8 cellular contexts compared by ENCODE assay signal in genomic region chr16:1613240-1613639, GRCh38. TPM values are rescaled to one million over a fixed set of nuclear protein-coding genes. Genes with fewer than 3 reads are reported as not detected.
DNase-seq lines count a peak whose midpoint lies in the region; ATAC-seq, FAIRE-seq and TF ChIP-seq lines count a peak whose summit lies in the region.

No MANE protein-coding gene starts in this region.

- peaks cover 3% of the 10 kb centered on the region for H3K9me1 ChIP-seq in IMR-90 (ENCODE audit: insufficient read depth, low read length)

- peak overlapping the region; percentile 93 for H3K4me2 ChIP-seq in IMR-90 (ENCODE audit: low read depth, low read length)
- peak overlapping the region; percentile 100 for H3K4me2 ChIP-seq in HepG2 (ENCODE audit: low read depth, low read length)

- H3K4me1 ChIP-seq in IMR-90 (ENCODE audit: control insufficient read depth, insufficient read depth, low read length), result peaks cover 10% of the 10 kb centered on the region
- H3K4me1 ChIP-seq in HepG2 (ENCODE audit: insufficient read depth, low read length), result peaks cover 35% of the 10 kb centered on the region
- peaks cover 0 to 59% (median 36%) of the 10 kb centered on the region in 4 donors for H3K4me1 ChIP-seq in tibial nerve

- H3K27ac Mint-ChIP-seq in CD4-positive, alpha-beta T cell, result peak overlapping the region; percentile 82
- peak overlapping the region; percentile 79 for H3K27ac Mint-ChIP-seq in activated naive CD8-positive, alpha-beta T cell treated with anti-CD3 and anti-CD28 coated beads for 36 hours

- CTCF ChIA-PET in CD4-positive, alpha-beta T cell (lab: Charles Lee), result no interaction called here
- CTCF ChIA-PET in IMR-90 (lab: Yijun Ruan, JAX), result no interaction called here
- CTCF ChIA-PET in HepG2 (lab: Yijun Ruan, JAX; ENCODE audit: low intra/inter-chr PET ratio, low total read pairs), result no interaction called here

- DNase-seq in CD4-positive, alpha-beta T cell, result peak in 1 of 10 experiments; percentile 0
- DNase-seq in IMR-90 (no peak), HepG2 (ENCODE audit: low spot score) (no peak), tibial nerve (ENCODE audit: low spot score in 2 of 2) (no peak), NCI-H2227 treated with DMSO at 0.1 percent for 48 hours (lab: John Stamatoyannopoulos, UW) (no peak), mesenteric fat pad (ENCODE audit: low spot score) (no peak)
- no peak for DNase-seq in activated naive CD8-positive, alpha-beta T cell treated with anti-CD3 and anti-CD28 coated beads for 36 hours

- no peak overlapping the region for H2BK20ac ChIP-seq in IMR-90 (ENCODE audit: low read depth, low read length)

- peaks cover 11% of the 10 kb centered on the region for H3K36me3 ChIP-seq in IMR-90 (ENCODE audit: control insufficient read depth, insufficient read depth, low read length)
- H3K36me3 ChIP-seq in HepG2 (replicated peaks in 1 of 2; ENCODE audit: control insufficient read depth in 1 of 2, insufficient read depth in 2 of 2, low read length in 2 of 2), result peaks cover 3 to 14% of the 10 kb centered on the region in 2 experiments; a peak in 2 of 5 replicates
- H3K36me3 ChIP-seq in tibial nerve, result peaks cover 0 to 12% (median 0%) of the 10 kb centered on the region in 3 donors

- BruUV-seq in IMR-90 (replicated peaks; lab: Mats Ljungman, UMichigan) (no TSS peak), HepG2 (replicated peaks; lab: Mats Ljungman, UMichigan) (no TSS peak)

- TF ChIP-seq POLR2A in IMR-90 (IDR thresholded peaks at IDR 0.05; ENCODE audit: low read depth, low read length), result no peak
- TF ChIP-seq POLR2A in HepG2 (IDR thresholded peaks at IDR 0.05; ENCODE audit: insufficient read depth in 1 of 2, low read depth in 2 of 2, low read length in 2 of 2), result no peak
- no peak for TF ChIP-seq POLR2A in tibial nerve (IDR thresholded peaks at IDR 0.05)

- H4K5ac ChIP-seq in IMR-90 (ENCODE audit: low read depth, low read length), result no peak overlapping the region

- POLR2A ChIA-PET in CD4-positive, alpha-beta T cell (lab: Charles Lee), result interaction anchor here (1.0 to 1.9 kb wide), 2 partner anchors 93 to 169 kb away, joined by 3 to 8 read pairs; partner anchors contain the start of genes MAPK8IP3 and SPSB3
- POLR2A ChIA-PET in IMR-90 (lab: Charles Lee; ENCODE audit: unreplicated experiment) (no interaction called here), HepG2 (lab: Yijun Ruan, JAX) (interaction anchor here (0.9 to 2.4 kb wide), 2 partner anchors 65 to 68 kb away, joined by 3 to 6 read pairs; partner anchors contain the start of gene JPT2)

- H3K27me3 ChIP-seq in CD4-positive, alpha-beta T cell (ENCODE audit: control insufficient read depth, insufficient read depth, low read length), result peaks cover 8% of the 10 kb centered on the region
- H3K27me3 ChIP-seq in IMR-90 (ENCODE audit: control insufficient read depth, insufficient read depth, low read length) (no peaks in the 10 kb centered on the region), HepG2 (ENCODE audit: control insufficient read depth in 1 of 2, insufficient read depth in 2 of 2, low read length in 2 of 2) (no peaks in the 10 kb centered on the region; a peak in 1 of 5 replicates), tibial nerve (no peaks in the 10 kb centered on the region)

- no peak overlapping the region for H3K18ac ChIP-seq in IMR-90 (ENCODE audit: low read depth, low read length)

- no peaks in the 10 kb centered on the region for H3K9me3 Mint-ChIP-seq in CD4-positive, alpha-beta T cell
- H3K9me3 Mint-ChIP-seq in activated naive CD8-positive, alpha-beta T cell treated with anti-CD3 and anti-CD28 coated beads for 36 hours, result no peaks in the 10 kb centered on the region

- H2BK120ac ChIP-seq in IMR-90 (ENCODE audit: low read depth, low read length), result no peak overlapping the region

- intact Hi-C loops in CD4-positive, alpha-beta T cell (cut with DNase I, micrococcal nuclease), result loop anchor here (2.0 to 5.0 kb wide), 6 partner anchors 66 to 304 kb away; partner anchors contain the start of genes CLCN7 (in 1 of the 2), JPT2 (in 1 of the 2), MAPK8IP3 (in 1 of the 2) and UBE2I (in 1 of the 2)
- intact Hi-C loops in IMR-90 (cut with micrococcal nuclease) (loop anchor here (5.0 kb wide), 2 partner anchors 94 to 121 kb away; partner anchors contain the start of genes MAPK8IP3 and TELO2), HepG2 (cut with micrococcal nuclease; ENCODE audit: unreplicated experiment) (loop anchor here (10.0 kb wide), 1 partner anchor 92 kb away; the partner anchor contains the start of gene MAPK8IP3)

- TF ChIP-seq CTCF in CD4-positive, alpha-beta T cell (IDR thresholded peaks at IDR 0.05), result no peak
- TF ChIP-seq CTCF in IMR-90 (conservative IDR thresholded peaks at IDR 0.05; ENCODE audit: low read depth, low read length), result no peak
- no peak for TF ChIP-seq CTCF in HepG2 (CRISPR knock-in tag; IDR thresholded peaks at IDR 0.05)
- no peak for TF ChIP-seq CTCF in tibial nerve (IDR thresholded peaks at IDR 0.05)

- no peak for TF ChIP-seq RAD21 in IMR-90 (IDR thresholded peaks at IDR 0.05; ENCODE audit: low read length)
- no peak for TF ChIP-seq RAD21 in HepG2 (CRISPR knock-in tag; IDR thresholded peaks at IDR 0.05)

- WGBS in IMR-90 (ENCODE audit: extremely low coverage in 2 of 2, insufficient read length in 1 of 2), 2 experiments, result 0% methylated on average over 13 of the region's 19 CpGs; no CpG with 5 or more reads in 1 of the 2 experiments
- WGBS in HepG2 (ENCODE audit: low lambda C conversion rate), result 0% methylated on average over 9 of the region's 19 CpGs
- 2 to 4% methylated on average over 19 of the region's 19 CpGs for WGBS in tibial nerve, 2 donors

- H3K23ac ChIP-seq in IMR-90 (ENCODE audit: low read depth, low read length), result peak overlapping the region; percentile 18

- in situ Hi-C loops in IMR-90 (cut with MboI; ENCODE audit: low sequenced_read_pairs), result no loop called here
- in situ Hi-C loops in HepG2 (cut with HindIII; ENCODE audit: extremely low pct_ligation_motif_present, low pct_unique_long_range_greater_than_20kb), result no loop called here

- peaks cover 19 to 55% of the 10 kb centered on the region in 2 experiments for H3K79me1 ChIP-seq in IMR-90 (ENCODE audit: low read depth in 1 of 2, low read length in 2 of 2)

- no peak for FAIRE-seq in HepG2 (lab: Jason Lieb, UNC)

- peak overlapping the region; percentile 90 for H3K9ac ChIP-seq in IMR-90 (ENCODE audit: low read depth, low read length)
- peak overlapping the region; percentile 82 for H3K9ac ChIP-seq in HepG2 (ENCODE audit: insufficient read depth, low read depth, low read length)

- peaks cover 5% of the 10 kb centered on the region for H3K9me3 ChIP-seq in CD4-positive, alpha-beta T cell (ENCODE audit: control insufficient read depth, low read length)
- H3K9me3 ChIP-seq in IMR-90 (ENCODE audit: control insufficient read depth, insufficient read depth, low read length) (no peaks in the 10 kb centered on the region), HepG2 (ENCODE audit: low read length) (no peaks in the 10 kb centered on the region), tibial nerve (peaks cover 0 to 2% (median 0%) of the 10 kb centered on the region in 4 donors)

- peaks cover 51% of the 10 kb centered on the region for H3K79me2 ChIP-seq in HepG2 (ENCODE audit: insufficient read depth, low read length)

- peak overlapping the region; percentile 94 for H3K4me3 Mint-ChIP-seq in CD4-positive, alpha-beta T cell
- H3K4me3 Mint-ChIP-seq in activated naive CD8-positive, alpha-beta T cell treated with anti-CD3 and anti-CD28 coated beads for 36 hours, result peak overlapping the region; percentile 94

- TF ChIP-seq EP300 in HepG2 (IDR thresholded peaks at IDR 0.05; ENCODE audit: low read depth in 2 of 2, low read length in 2 of 2) (no peak), HepG2 (CRISPR knock-in tag; IDR thresholded peaks at IDR 0.05; ENCODE audit: borderline replicate concordance) (no peak), tibial nerve (IDR thresholded peaks at IDR 0.05) (no peak)

- H2BK15ac ChIP-seq in IMR-90 (ENCODE audit: low read depth, low read length), result no peak overlapping the region

- H4K8ac ChIP-seq in IMR-90 (ENCODE audit: low read depth in 2 of 2, low read length in 2 of 2), result no peak overlapping the region

- dilution Hi-C loops in IMR-90 (cut with HindIII; ENCODE audit: low sequenced_read_pairs, unreplicated experiment), result no loop called here

- peak overlapping the region; percentile 21 for H2AK9ac ChIP-seq in IMR-90 (replicated peaks; ENCODE audit: low read depth, low read length, poor library complexity)

- peak overlapping the region; percentile 94 for H3K4me3 ChIP-seq in IMR-90 (ENCODE audit: insufficient read depth, low read depth, low read length)
- H3K4me3 ChIP-seq in HepG2 (replicated peaks in 1 of 3; ENCODE audit: insufficient read depth in 1 of 3, low read depth in 2 of 3, low read length in 3 of 3), result peak overlapping the region; percentile 86 to 93 (median 92)
- peak overlapping the region; percentile 55 to 78 (median 72) for H3K4me3 ChIP-seq in tibial nerve

- no peak overlapping the region; the same call in 1 of the 2 replicates for H3K4ac ChIP-seq in IMR-90 (ENCODE audit: low read depth, low read length)

- H4K20me1 ChIP-seq in IMR-90 (ENCODE audit: insufficient read depth, low read length), result peaks cover 17% of the 10 kb centered on the region
- no peaks in the 10 kb centered on the region for H4K20me1 ChIP-seq in HepG2 (ENCODE audit: insufficient read depth, low read length)

- peaks cover 38% of the 10 kb centered on the region for H3K4me1 Mint-ChIP-seq in CD4-positive, alpha-beta T cell (ENCODE audit: low read depth)
- peaks cover 30% of the 10 kb centered on the region for H3K4me1 Mint-ChIP-seq in activated naive CD8-positive, alpha-beta T cell treated with anti-CD3 and anti-CD28 coated beads for 36 hours

- no peak overlapping the region for H3K27ac ChIP-seq in CD4-positive, alpha-beta T cell (ENCODE audit: low read depth, low read length)
- H3K27ac ChIP-seq in IMR-90 (ENCODE audit: insufficient read depth, low read length), result no peak overlapping the region; the same call in 1 of the 2 replicates
- H3K27ac ChIP-seq in HepG2 (ENCODE audit: extremely low read length, insufficient read depth, low read length), result peak overlapping the region; percentile 65
- H3K27ac ChIP-seq in tibial nerve, result peak overlapping the region in 3 of 4 donors; percentile 33 to 89 (median 81)

- H2AFZ ChIP-seq in IMR-90 (replicated peaks; ENCODE audit: low read length, poor library complexity), result no peak overlapping the region
- no peak overlapping the region for H2AFZ ChIP-seq in HepG2 (ENCODE audit: low read length)

- H3K14ac ChIP-seq in IMR-90 (replicated peaks; ENCODE audit: low read depth, low read length), result no peak overlapping the region

- no peak overlapping the region for H2AK5ac ChIP-seq in IMR-90 (ENCODE audit: low read depth, low read length)

- no peak overlapping the region for H2BK5ac ChIP-seq in IMR-90 (ENCODE audit: low read depth, low read length, poor library complexity, severe bottlenecking)

- 0 out of 2 replicates have a peak overlapping the region, but pooled peaks have one; percentile 19 for H4K91ac ChIP-seq in IMR-90 (ENCODE audit: insufficient read depth, low read depth, low read length)

- H3K36me3 Mint-ChIP-seq in CD4-positive, alpha-beta T cell (ENCODE audit: low read depth), result peaks cover 35% of the 10 kb centered on the region
- peaks cover 24% of the 10 kb centered on the region for H3K36me3 Mint-ChIP-seq in activated naive CD8-positive, alpha-beta T cell treated with anti-CD3 and anti-CD28 coated beads for 36 hours

- 0 out of 2 replicates have a peak overlapping the region, but pooled peaks have one; percentile 19 for H3K56ac ChIP-seq in IMR-90 (ENCODE audit: extremely low read depth, insufficient read depth, low read length)

- ATAC-seq in CD4-positive, alpha-beta T cell (ENCODE audit: poor library complexity), result no peak
- ATAC-seq in IMR-90 (ENCODE audit: low read depth) (no peak), HepG2 (no peak), GM18873 (IDR thresholded peaks at IDR 0.05; ENCODE audit: low FRiP score, unreplicated experiment) (no peak)

- peaks cover 17% of the 10 kb centered on the region for H3K27me3 Mint-ChIP-seq in CD4-positive, alpha-beta T cell
- H3K27me3 Mint-ChIP-seq in activated naive CD8-positive, alpha-beta T cell treated with anti-CD3 and anti-CD28 coated beads for 36 hours, result peaks cover 5% of the 10 kb centered on the region

RNA-seq across cellular contexts. Expression of gene CRAMP1, which starts 1.1 kb away (rescaled TPM):
- 10 to 100 TPM; 14.1 to 15.2 TPM for total RNA-seq in CD4-positive, alpha-beta T cell
- total RNA-seq in IMR-90 (2012; rRNA removed) (3.2 and 3.9 TPM in 2 replicates), HepG2 (2016; rRNA removed; fragmentation: Illumina TruSeq; extraction: Trizol) (6.6 and 6.8 TPM in 2 replicates), tibial nerve (10 to 100 TPM; 11.6 to 30.6 (median 17.8) TPM), mesenteric fat pad (15.4 TPM)
- polyA plus RNA-seq in IMR-90 (2012; rRNA removed) (11.9 and 12.0 TPM in 2 replicates), HepG2 (2011; rRNA removed) (9.7 and 13.0 TPM in 2 replicates)
- 5.1 and 9.1 TPM in 2 replicates for polyA plus RNA-seq in IMR-90 (2012; cell fraction: cytosol; rRNA removed)
- 37.4 and 49.0 TPM in 2 replicates for polyA plus RNA-seq in IMR-90 (2012; cell fraction: nucleus; rRNA removed; ENCODE audit: low replicate concordance)
- 10 to 100 TPM; 14.4 to 17.0 TPM for total RNA-seq in activated naive CD8-positive, alpha-beta T cell treated with anti-CD3 and anti-CD28 coated beads for 36 hours
- 4.6 and 4.8 TPM in 2 replicates for total RNA-seq in HepG2 (2016; cell fraction: cytosol; rRNA removed; fragmentation: Illumina TruSeq; extraction: Trizol; ENCODE audit: low read depth)
- 4.8 and 6.7 TPM in 2 replicates for total RNA-seq in HepG2 (2016; cell fraction: insoluble cytoplasmic fraction; rRNA removed; fragmentation: Illumina TruSeq; extraction: Trizol)
- 3.4 and 4.3 TPM in 2 replicates for total RNA-seq in HepG2 (2016; cell fraction: membrane; rRNA removed; fragmentation: Illumina TruSeq; extraction: Trizol)
- 8.4 and 8.5 TPM in 2 replicates for total RNA-seq in HepG2 (2016; cell fraction: nucleus; rRNA removed; fragmentation: Illumina TruSeq; extraction: Trizol)
- 5.7 and 6.6 TPM in 2 replicates for polyA plus RNA-seq in HepG2 (2011; cell fraction: cytosol; rRNA removed)
- polyA plus RNA-seq in HepG2 (2011; cell fraction: nucleus; rRNA removed), result 25.2 and 30.8 TPM in 2 replicates
- polyA plus RNA-seq in HepG2 (2012), result 6.5 and 9.3 TPM in 2 replicates
- polyA plus RNA-seq in HepG2 (2016; cell fraction: cytosol; fragmentation: Illumina TruSeq; extraction: Trizol; ENCODE audit: low read depth), result 0.15 and 0.21 TPM in 2 replicates
- polyA plus RNA-seq in HepG2 (2016; cell fraction: insoluble cytoplasmic fraction; fragmentation: Illumina TruSeq; extraction: Trizol; ENCODE audit: low read depth), result 3.6 and 5.5 TPM in 2 replicates
- polyA plus RNA-seq in HepG2 (2016; cell fraction: membrane; fragmentation: Illumina TruSeq; extraction: Trizol; ENCODE audit: low read depth), result 0.46 and 0.65 TPM in 2 replicates
- 24.3 and 25.2 TPM in 2 replicates for polyA plus RNA-seq in HepG2 (2016; cell fraction: nucleus; fragmentation: Illumina TruSeq; extraction: Trizol; ENCODE audit: insufficient read depth, low read depth)
- 18.6 and 18.8 TPM in 2 replicates for polyA minus RNA-seq in HepG2 (2011; rRNA and poly(A)+ RNA removed; ENCODE audit: low replicate concordance)
- polyA minus RNA-seq in HepG2 (2011; cell fraction: cytosol; rRNA and poly(A)+ RNA removed), result 7.2 and 8.2 TPM in 2 replicates
- polyA minus RNA-seq in HepG2 (2011; cell fraction: nucleus; rRNA and poly(A)+ RNA removed), result 9.7 and 13.7 TPM in 2 replicates

RNA-seq across cellular contexts. Expression of gene IFT140, which starts 1.4 kb away (rescaled TPM):
- 1 to 10 TPM; 4.3 to 5.6 TPM for total RNA-seq in CD4-positive, alpha-beta T cell
- 20.3 and 24.2 TPM in 2 replicates for total RNA-seq in IMR-90 (2012; rRNA removed)
- 8.4 and 9.2 TPM in 2 replicates for polyA plus RNA-seq in IMR-90 (2012; rRNA removed)
- 4.7 and 14.6 TPM in 2 replicates for polyA plus RNA-seq in IMR-90 (2012; cell fraction: cytosol; rRNA removed)
- 41.6 and 56.3 TPM in 2 replicates for polyA plus RNA-seq in IMR-90 (2012; cell fraction: nucleus; rRNA removed; ENCODE audit: low replicate concordance)
- 1 to 10 TPM; 7.1 to 9.5 TPM for total RNA-seq in activated naive CD8-positive, alpha-beta T cell treated with anti-CD3 and anti-CD28 coated beads for 36 hours
- 7.8 and 9.5 TPM in 2 replicates for total RNA-seq in HepG2 (2016; rRNA removed; fragmentation: Illumina TruSeq; extraction: Trizol)
- total RNA-seq in HepG2 (2016; cell fraction: cytosol; rRNA removed; fragmentation: Illumina TruSeq; extraction: Trizol; ENCODE audit: low read depth), result 2.3 and 2.6 TPM in 2 replicates
- 7.1 and 10.5 TPM in 2 replicates for total RNA-seq in HepG2 (2016; cell fraction: insoluble cytoplasmic fraction; rRNA removed; fragmentation: Illumina TruSeq; extraction: Trizol)
- 3.8 TPM in 2 replicates for total RNA-seq in HepG2 (2016; cell fraction: membrane; rRNA removed; fragmentation: Illumina TruSeq; extraction: Trizol)
- total RNA-seq in HepG2 (2016; cell fraction: nucleus; rRNA removed; fragmentation: Illumina TruSeq; extraction: Trizol), result 11.8 and 12.8 TPM in 2 replicates
- 5.8 and 7.0 TPM in 2 replicates for polyA plus RNA-seq in HepG2 (2011; rRNA removed)
- polyA plus RNA-seq in HepG2 (2011; cell fraction: cytosol; rRNA removed), result 2.9 and 4.1 TPM in 2 replicates
- polyA plus RNA-seq in HepG2 (2011; cell fraction: nucleus; rRNA removed), result 37.4 and 49.4 TPM in 2 replicates
- polyA plus RNA-seq in HepG2 (2012), result 6.3 and 6.8 TPM in 2 replicates
- 0.67 and 0.86 TPM in 2 replicates for polyA plus RNA-seq in HepG2 (2016; cell fraction: cytosol; fragmentation: Illumina TruSeq; extraction: Trizol; ENCODE audit: low read depth)
- polyA plus RNA-seq in HepG2 (2016; cell fraction: insoluble cytoplasmic fraction; fragmentation: Illumina TruSeq; extraction: Trizol; ENCODE audit: low read depth), result 3.7 and 5.8 TPM in 2 replicates
- 1.1 and 1.2 TPM in 2 replicates for polyA plus RNA-seq in HepG2 (2016; cell fraction: membrane; fragmentation: Illumina TruSeq; extraction: Trizol; ENCODE audit: low read depth)
- polyA plus RNA-seq in HepG2 (2016; cell fraction: nucleus; fragmentation: Illumina TruSeq; extraction: Trizol; ENCODE audit: insufficient read depth, low read depth), result 22.2 TPM in 2 replicates
- 16.9 and 18.0 TPM in 2 replicates for polyA minus RNA-seq in HepG2 (2011; rRNA and poly(A)+ RNA removed; ENCODE audit: low replicate concordance)
- polyA minus RNA-seq in HepG2 (2011; cell fraction: cytosol; rRNA and poly(A)+ RNA removed), result 3.3 and 3.7 TPM in 2 replicates
- 21.0 and 26.9 TPM in 2 replicates for polyA minus RNA-seq in HepG2 (2011; cell fraction: nucleus; rRNA and poly(A)+ RNA removed)
- 10 to 100 TPM; 26.8 to 49.5 (median 41.6) TPM for total RNA-seq in tibial nerve
- 12.7 TPM for total RNA-seq in mesenteric fat pad

Comparison
In these comparisons a context has a peak if more than half of its experiments do, and no peak if none do; other contexts are left out.
1. H3K27ac ChIP-seq: peak in HepG2 (single experiment) and tibial nerve (3 of 4); none in CD4-positive, alpha-beta T cell (single experiment) and IMR-90 (single experiment).
2. Peak in every context shown above with its lines, with median percentiles within 50 percentile points of each other: H3K4me3 ChIP-seq.